Comparison of ENCODE assay signal across 8 cellular contexts in genomic region chr10:103855852-103856496, GRCh38. TPM values are rescaled to one million over a fixed set of nuclear protein-coding genes. Genes with fewer than 3 reads are reported as not detected.
DNase-seq lines count a peak whose midpoint lies in the region; ATAC-seq and TF ChIP-seq lines count a peak whose summit lies in the region.

No MANE protein-coding gene starts in this region.

- no peaks in the 10 kb centered on the region for H3K36me3 Mint-ChIP-seq in CD4-positive, alpha-beta T cell (ENCODE audit: low read depth)

- peaks cover 2% of the 10 kb centered on the region for H3K79me1 ChIP-seq in trophoblast cell (ENCODE audit: low read length)

- H3K23ac ChIP-seq in trophoblast cell (ENCODE audit: low read length): no peak overlapping the region

- H2BK120ac ChIP-seq in trophoblast cell (ENCODE audit: insufficient read depth, low read length, poor library complexity): no peak overlapping the region

- H3K27me3 Mint-ChIP-seq in CD4-positive, alpha-beta T cell: peaks cover 54% of the 10 kb centered on the region

- H3K4me3 ChIP-seq in fibroblast of villous mesenchyme (ENCODE audit: low read depth, low read length) (peak overlapping the region; percentile 60), trophoblast cell (ENCODE audit: low read depth, low read length) (peak overlapping the region; percentile 77)

- H3K27ac ChIP-seq in CD4-positive, alpha-beta T cell (ENCODE audit: low read depth, low read length): no peak overlapping the region
- H3K27ac ChIP-seq in VCaP (peak overlapping the region; percentile 74; the same call in 1 of the 2 replicates), trophoblast cell (ENCODE audit: low read depth, low read length) (no peak overlapping the region)

- H3K36me3 ChIP-seq in trophoblast cell (ENCODE audit: control insufficient read depth in 1 of 2, insufficient read depth in 2 of 2, low read length in 2 of 2): no peaks in the 10 kb centered on the region

- H2BK5ac ChIP-seq in trophoblast cell (ENCODE audit: low read depth, low read length, poor library complexity): no peak overlapping the region

- ATAC-seq in CD4-positive, alpha-beta T cell (ENCODE audit: poor library complexity): no peak

- WGBS in trophoblast cell (ENCODE audit: extremely low coverage, insufficient coverage, insufficient read length): no CpG with 5 or more reads among the region's 31 CpGs

- no peak overlapping the region for H3K27ac Mint-ChIP-seq in CD4-positive, alpha-beta T cell

- no peak for TF ChIP-seq CTCF in CD4-positive, alpha-beta T cell (IDR thresholded peaks at IDR 0.05)
- TF ChIP-seq CTCF in VCaP (conservative IDR thresholded peaks at IDR 0.05) (no peak), fibroblast of villous mesenchyme (IDR thresholded peaks at IDR 0.05; ENCODE audit: insufficient read depth, low read depth, low read length) (no peak)

- peaks cover 21% of the 10 kb centered on the region for H3K27me3 ChIP-seq in CD4-positive, alpha-beta T cell (ENCODE audit: control insufficient read depth, insufficient read depth, low read length)
- no peaks in the 10 kb centered on the region for H3K27me3 ChIP-seq in trophoblast cell (ENCODE audit: insufficient read depth, low read length)

- CTCF ChIA-PET in CD4-positive, alpha-beta T cell (lab: Charles Lee): interaction anchor here (1.6 kb wide), 1 partner anchor 143 kb away, joined by 6 read pairs; no protein-coding TSS in a partner anchor

- H4K91ac ChIP-seq in trophoblast cell (ENCODE audit: low read depth, low read length): peak overlapping the region; percentile 64

- peak overlapping the region; percentile 12 for H3K14ac ChIP-seq in trophoblast cell (ENCODE audit: low read length)

- H3K4me1 Mint-ChIP-seq in CD4-positive, alpha-beta T cell (ENCODE audit: low read depth): peaks cover 18% of the 10 kb centered on the region

- peak overlapping the region; percentile 78 for H3K4me3 Mint-ChIP-seq in CD4-positive, alpha-beta T cell

- H4K8ac ChIP-seq in trophoblast cell (ENCODE audit: low read depth, low read length): peak overlapping the region; percentile 43

- no peaks in the 10 kb centered on the region for H3K9me3 Mint-ChIP-seq in CD4-positive, alpha-beta T cell

- POLR2A ChIA-PET in CD4-positive, alpha-beta T cell (lab: Charles Lee): no interaction called here

- H2BK12ac ChIP-seq in trophoblast cell (ENCODE audit: low read length): no peak overlapping the region

- peaks cover 2% of the 10 kb centered on the region for H3K79me2 ChIP-seq in trophoblast cell (ENCODE audit: control insufficient read depth, insufficient read depth, low read length, poor library complexity)

- H3K9ac ChIP-seq in trophoblast cell (ENCODE audit: low read length): no peak overlapping the region

- H3K4me2 ChIP-seq in trophoblast cell (ENCODE audit: low read length): peak overlapping the region; percentile 91

- H2AFZ ChIP-seq in trophoblast cell (ENCODE audit: insufficient read depth, low read length, poor library complexity): peak overlapping the region; percentile 72

- intact Hi-C loops in CD4-positive, alpha-beta T cell (cut with DNase I, micrococcal nuclease): no loop called here

- H3K4me1 ChIP-seq in trophoblast cell (ENCODE audit: control insufficient read depth in 1 of 2, insufficient read depth in 2 of 2, low read length in 2 of 2): peaks cover 5 to 16% of the 10 kb centered on the region in 2 experiments

- DNase-seq in CD4-positive, alpha-beta T cell: no peak
- DNase-seq in fibroblast of villous mesenchyme (ENCODE audit: low read depth) (no peak), trophoblast cell (no peak), Kasumi-1 (lab: John Stamatoyannopoulos, UW) (no peak)
- no peak for DNase-seq in effector CD8-positive, alpha-beta T cell (lab: John Stamatoyannopoulos, UW)
- no peak for DNase-seq in stimulated activated CD8-positive, alpha-beta memory T cell treated with anti-CD3 and anti-CD28 coated beads, Interleukin-4, amount 100 ng/mL, for 48 hours
- no peak for DNase-seq in stimulated activated naive CD4-positive, alpha-beta T cell treated with Interleukin-2 at 50 U/mL for 16 hours (lab: John Stamatoyannopoulos, UW)

- H3K4ac ChIP-seq in trophoblast cell (ENCODE audit: low read depth, low read length): peak overlapping the region; percentile 4

- no peaks in the 10 kb centered on the region for H3K9me3 ChIP-seq in CD4-positive, alpha-beta T cell (ENCODE audit: control insufficient read depth, low read length)
- no peaks in the 10 kb centered on the region for H3K9me3 ChIP-seq in trophoblast cell (ENCODE audit: insufficient read depth, low read depth, low read length)

- no peak overlapping the region for H2AK5ac ChIP-seq in trophoblast cell (ENCODE audit: low read length)

- H4K12ac ChIP-seq in trophoblast cell (ENCODE audit: low read depth, low read length): no peak overlapping the region

- H3K18ac ChIP-seq in trophoblast cell (ENCODE audit: low read length): no peak overlapping the region

RNA-seq across cellular contexts. Expression of gene SH3PXD2A, which starts 0.6 kb away (rescaled TPM):
- total RNA-seq in CD4-positive, alpha-beta T cell: 1 to 10 TPM; 6.9 to 7.0 TPM
- 58.3 and 64.4 TPM in 2 replicates for total RNA-seq in fibroblast of villous mesenchyme
- polyA plus RNA-seq in trophoblast cell (2013): 8.3 and 8.6 TPM in 2 replicates
